In genomic region chr6:2960935-2961334, GRCh38 we compare ENCODE assay signal across 17 cellular contexts. TPM values are rescaled to one million over a fixed set of nuclear protein-coding genes. Genes with fewer than 3 reads are reported as not detected.
DNase-seq lines count a peak whose midpoint lies in the region; ATAC-seq and TF ChIP-seq lines count a peak whose summit lies in the region.
"Had no signal": no experiment of that assay in that cellular context is flagged by ENCODE, and none has a peak within 500 bp of the region (broad histone marks: within the 10 kb centered on the region; RNA-seq: fewer than 3 reads in every experiment).

No MANE protein-coding gene starts in this region.

- H4K20me1 ChIP-seq in GM23248 (ENCODE audit: insufficient read depth) (no peaks in the 10 kb centered on the region), hepatocyte (ENCODE audit: insufficient read depth, poor library complexity, severe bottlenecking) (no peaks in the 10 kb centered on the region), smooth muscle cell (ENCODE audit: low read depth) (peaks cover 24% of the 10 kb centered on the region)
- H4K20me1 ChIP-seq: BLaER1 had no signal

- TF ChIP-seq CTCF in VCaP (conservative IDR thresholded peaks at IDR 0.05), result no peak
- TF ChIP-seq CTCF in hepatocyte (IDR thresholded peaks at IDR 0.05; ENCODE audit: poor library complexity), result no peak
- TF ChIP-seq CTCF in smooth muscle cell (IDR thresholded peaks at IDR 0.05; ENCODE audit: borderline replicate concordance, insufficient read depth, poor library complexity, severe bottlenecking), result no peak

- H3K4me1 ChIP-seq in GM23248 (ENCODE audit: insufficient read depth), result peaks cover 18% of the 10 kb centered on the region
- peaks cover 23% of the 10 kb centered on the region for H3K4me1 ChIP-seq in hepatocyte (ENCODE audit: insufficient read depth)
- peaks cover 15% of the 10 kb centered on the region for H3K4me1 ChIP-seq in smooth muscle cell (ENCODE audit: low read depth)

- H2AFZ ChIP-seq in GM23248 (0 out of 2 replicates have a peak overlapping the region, but pooled peaks have one; percentile 19), hepatocyte (no peak overlapping the region), smooth muscle cell (ENCODE audit: low read depth) (no peak overlapping the region)

- 80 to 84% methylated on average over 4 of the region's 4 CpGs for WGBS in GM23248 (ENCODE audit: low coverage in 1 of 2, low lambda C conversion rate in 2 of 2, missing lambda C conversion rate in 2 of 2), 2 experiments
- WGBS in hepatocyte (ENCODE audit: low lambda C conversion rate, missing lambda C conversion rate), result 68% methylated on average over 4 of the region's 4 CpGs
- 87% methylated on average over 4 of the region's 4 CpGs for WGBS in smooth muscle cell (ENCODE audit: low lambda C conversion rate)

- no peaks in the 10 kb centered on the region; the same call in 1 of the 2 replicates for H3K36me3 ChIP-seq in GM23248 (ENCODE audit: low read depth)
- H3K36me3 ChIP-seq in hepatocyte (replicated peaks; ENCODE audit: insufficient read depth, low read depth), result no peaks in the 10 kb centered on the region
- no peaks in the 10 kb centered on the region for H3K36me3 ChIP-seq in smooth muscle cell (ENCODE audit: low read depth)
- H3K36me3 ChIP-seq: BLaER1, ovary had no signal

- H3K27ac ChIP-seq in GM23248 (peak overlapping the region; percentile 63), VCaP (peak overlapping the region; percentile 90), hepatocyte (peak overlapping the region; percentile 73), smooth muscle cell (ENCODE audit: low read depth) (peak overlapping the region; percentile 67)
- H3K27ac ChIP-seq: BLaER1 had no signal

- no peak for ATAC-seq in GM19395 (IDR thresholded peaks at IDR 0.05; ENCODE audit: unreplicated experiment)
- ATAC-seq: stimulated activated naive CD8-positive, alpha-beta T cell treated with anti-CD3 and anti-CD28 coated beads, Interleukin-15, Interleukin-2, amounts not matched to agents 100 U/mL and 50 U/mL, for 24 hours had no signal

- H3K9me3 ChIP-seq in GM23248 (ENCODE audit: low read depth), result no peaks in the 10 kb centered on the region
- no peaks in the 10 kb centered on the region for H3K9me3 ChIP-seq in hepatocyte (ENCODE audit: low read depth)
- no peaks in the 10 kb centered on the region for H3K9me3 ChIP-seq in smooth muscle cell (replicated peaks; ENCODE audit: low read depth)
- H3K9me3 ChIP-seq: BLaER1, ovary had no signal

- H3K27me3 ChIP-seq in GM23248 (replicated peaks; ENCODE audit: insufficient read depth) (no peaks in the 10 kb centered on the region), hepatocyte (no peaks in the 10 kb centered on the region), smooth muscle cell (ENCODE audit: low read depth) (no peaks in the 10 kb centered on the region)
- H3K27me3 ChIP-seq: BLaER1, ovary had no signal

- H3K4me3 ChIP-seq in GM23248 (no peak overlapping the region), hepatocyte (no peak overlapping the region), smooth muscle cell (no peak overlapping the region)
- H3K4me3 ChIP-seq: BLaER1, ovary had no signal

- no peak for DNase-seq in GM23248
- no peak for DNase-seq in hepatocyte (ENCODE audit: low spot score)
- no peak for DNase-seq in smooth muscle cell (lab: John Stamatoyannopoulos, UW; ENCODE audit: unreplicated experiment)
- no peak for DNase-seq in GM19240 (ENCODE audit: insufficient read length, low spot score)
- no peak for DNase-seq in A172 (ENCODE audit: low spot score)
- no peak for DNase-seq in stimulated activated CD4-positive, alpha-beta T cell treated with anti-CD3 and anti-CD28 coated beads, Interleukin-15, amount 100 ng/mL, for 24 hours
- DNase-seq: activated T-cell treated with anti-CD3 and anti-CD28 coated beads, Interleukin-2, amount 50 U/mL, for 24 hours; NCI-H187; NCI-H510A; OCI-M1; ovary; stimulated activated CD4-positive, alpha-beta T cell treated with anti-CD3 and anti-CD28 coated beads, Interleukin-12 subunit alpha, Interleukin-12 subunit beta, amount 100 ng/mL, for 4 hours; stimulated activated naive CD8-positive, alpha-beta T cell treated with anti-CD3 and anti-CD28 coated beads, Interleukin-15, Interleukin-2, amounts not matched to agents 100 U/mL and 50 U/mL, for 24 hours had no signal

- H3K9ac ChIP-seq in GM23248, result peak overlapping the region; percentile 38; the same call in 1 of the 2 replicates
- no peak overlapping the region for H3K9ac ChIP-seq in smooth muscle cell (ENCODE audit: low read depth)
- H3K9ac ChIP-seq: BLaER1 had no signal

- H3K9me2 ChIP-seq in GM23248 (ENCODE audit: insufficient read depth), result no peaks in the 10 kb centered on the region
- no peaks in the 10 kb centered on the region for H3K9me2 ChIP-seq in hepatocyte (replicated peaks; ENCODE audit: insufficient read depth)

- H3F3A ChIP-seq in GM23248 (ENCODE audit: insufficient read depth) (peaks cover 22% of the 10 kb centered on the region), smooth muscle cell (ENCODE audit: low read depth) (peaks cover 5% of the 10 kb centered on the region)

- H3K79me2 ChIP-seq in GM23248 (ENCODE audit: insufficient read depth) (peaks cover 97% of the 10 kb centered on the region), hepatocyte (peaks cover 66% of the 10 kb centered on the region), smooth muscle cell (ENCODE audit: low read depth) (peaks cover 52% of the 10 kb centered on the region)

- H3K4me2 ChIP-seq in GM23248 (ENCODE audit: unreplicated experiment) (no peak overlapping the region), hepatocyte (peak overlapping the region; percentile 69), smooth muscle cell (no peak overlapping the region)
- H3K4me2 ChIP-seq: BLaER1 had no signal

- in situ Hi-C loops in GM23248 (cut with MboI), result no loop called here

RNA-seq across cellular contexts. Expression of gene SERPINB6, which starts 10.4 kb away (rescaled TPM):
- total RNA-seq in GM23248 (2014; rRNA removed; shearing (Covaris generic)), result 95.7 and 141 TPM in 2 replicates
- polyA plus RNA-seq in GM23248 (2016; fragmentation: Nextera tagmentation; extraction: Ambion mirVana) (149 and 153 TPM in 2 replicates), hepatocyte (109 and 117 TPM in 2 replicates), smooth muscle cell (116 and 118 TPM in 2 replicates)
- total RNA-seq in hepatocyte (77.7 and 87.9 TPM in 2 replicates), smooth muscle cell (67.8 and 85.1 TPM in 2 replicates)
- 121 and 141 TPM in 2 replicates for total RNA-seq in A172 (2014; rRNA removed; shearing (Covaris generic))

RNA-seq across cellular contexts. Expression of gene NQO2, which starts 38.8 kb away (rescaled TPM):
- 26.2 and 29.6 TPM in 2 replicates for total RNA-seq in GM23248 (2014; rRNA removed; shearing (Covaris generic))
- polyA plus RNA-seq in GM23248 (2016; fragmentation: Nextera tagmentation; extraction: Ambion mirVana) (61.0 and 64.2 TPM in 2 replicates), hepatocyte (28.6 and 38.5 TPM in 2 replicates), smooth muscle cell (33.6 and 49.0 TPM in 2 replicates)
- total RNA-seq in hepatocyte (22.5 and 23.4 TPM in 2 replicates), smooth muscle cell (12.9 and 16.4 TPM in 2 replicates)
- 61.6 and 74.5 TPM in 2 replicates for total RNA-seq in A172 (2014; rRNA removed; shearing (Covaris generic))

RNA-seq across cellular contexts. Expression of gene SERPINB9, which starts 57.8 kb away (rescaled TPM):
- 1.1 and 2.4 TPM in 2 replicates for total RNA-seq in GM23248 (2014; rRNA removed; shearing (Covaris generic))
- 0.91 and 1.1 TPM in 2 replicates for polyA plus RNA-seq in GM23248 (2016; fragmentation: Nextera tagmentation; extraction: Ambion mirVana)
- 37.2 and 51.1 TPM in 2 replicates for total RNA-seq in hepatocyte
- 60.5 and 70.0 TPM in 2 replicates for polyA plus RNA-seq in hepatocyte
- total RNA-seq in smooth muscle cell, result 22.4 and 23.7 TPM in 2 replicates
- polyA plus RNA-seq in smooth muscle cell, result 12.9 and 14.5 TPM in 2 replicates
- not detected in 2 replicates for total RNA-seq in A172 (2014; rRNA removed; shearing (Covaris generic))
- total RNA-seq: SK-MEL-5 had no signal
